Comparison of ENCODE assay signal across 29 cellular contexts in genomic region chrX:47584714-47585113, GRCh38. TPM values are rescaled to one million over a fixed set of nuclear protein-coding genes. Genes with fewer than 3 reads are reported as not detected.
DNase-seq lines count a peak whose midpoint lies in the region; TF ChIP-seq lines count a peak whose summit lies in the region.
"Had no signal": no experiment of that assay in that cellular context is flagged by ENCODE, and none has a peak within 500 bp of the region (broad histone marks: within the 10 kb centered on the region; RNA-seq: fewer than 3 reads in every experiment).

No MANE protein-coding gene starts in this region.

- H3K27me3 Mint-ChIP-seq in type B pancreatic cell: no peaks in the 10 kb centered on the region
- H3K27me3 Mint-ChIP-seq: activated CD4-positive, alpha-beta memory T cell treated with anti-CD3 and anti-CD28 coated beads for 36 hours; brain had no signal

- H3K9me3 ChIP-seq in AG04450 (ENCODE audit: control insufficient read depth, insufficient read depth, low read length) (no peaks in the 10 kb centered on the region), Loucy (ENCODE audit: insufficient read depth, low read depth, low read length) (no peaks in the 10 kb centered on the region), breast epithelium (no peaks in the 10 kb centered on the region)
- H3K9me3 ChIP-seq: colonic mucosa, HAP-1, heart right ventricle, thoracic aorta had no signal

- H4K20me1 ChIP-seq in Loucy (ENCODE audit: insufficient read depth, low read length, poor library complexity, severe bottlenecking): peaks cover 4% of the 10 kb centered on the region

- POLR2A ChIA-PET in AG04450 (lab: Yijun Ruan, JAX): no interaction called here

- peaks cover 20% of the 10 kb centered on the region for H3K4me1 ChIP-seq in Loucy (ENCODE audit: insufficient read depth, low read length, poor library complexity, severe bottlenecking)
- H3K4me1 ChIP-seq in breast epithelium: no peaks in the 10 kb centered on the region
- H3K4me1 ChIP-seq: colonic mucosa had no signal

- H3K27ac Mint-ChIP-seq in type B pancreatic cell: no peak overlapping the region
- H3K27ac Mint-ChIP-seq: activated CD4-positive, alpha-beta memory T cell treated with anti-CD3 and anti-CD28 coated beads for 36 hours; stimulated activated naive B cell treated with anti-CD40 and anti-IgM and Interleukin-4, amounts not matched to agents 10 μg/mL and 1 μg/mL and 100 μg/mL, for 72 hours had no signal

- no peaks in the 10 kb centered on the region for H3K27me3 ChIP-seq in AG04450 (ENCODE audit: control insufficient read depth, insufficient read depth, low read length)
- H3K27me3 ChIP-seq in Loucy (ENCODE audit: insufficient read depth, low read length, poor library complexity, severe bottlenecking): no peaks in the 10 kb centered on the region
- H3K27me3 ChIP-seq in breast epithelium: peaks cover 0 to 21% of the 10 kb centered on the region in 2 donors
- H3K27me3 ChIP-seq: colonic mucosa, heart right ventricle had no signal

- DNase-seq in AG04450 (ENCODE audit: low read depth, low spot score) (no peak), breast epithelium (ENCODE audit: low spot score in 2 of 2) (no peak), fibroblast of villous mesenchyme (ENCODE audit: low read depth) (no peak), type B pancreatic cell (ENCODE audit: extremely low spot score, unreplicated experiment) (no peak), EL (no peak), SIG-M5 (lab: John Stamatoyannopoulos, UW) (no peak), posterior cingulate gyrus (no peak)
- DNase-seq: activated CD4-positive, alpha-beta memory T cell treated with anti-CD3 and anti-CD28 coated beads for 36 hours; activated CD4-positive, CD25-positive, alpha-beta regulatory T cell; activated CD8-positive, alpha-beta memory T cell treated with anti-CD3 and anti-CD28 coated beads, Interleukin-2, amount 50 U/mL, for 48 hours; C1 segment of cervical spinal cord; foreskin fibroblast; heart right ventricle; Kasumi-1; naive B cell; NCI-H1092 treated with DMSO at 0.1 percent for 48 hours; NCI-H187 treated with DMSO at 0.1 percent for 48 hours; NCI-H345; NCI-H774; occipital lobe; retina; stimulated activated CD4-positive, alpha-beta T cell treated with anti-CD3 and anti-CD28 coated beads, Interleukin-4, amount 100 ng/mL, for 1 hour; stimulated activated naive B cell treated with anti-CD40 and anti-IgM and Interleukin-4, amounts not matched to agents 10 μg/mL and 1 μg/mL and 100 μg/mL, for 72 hours had no signal

- peak overlapping the region; percentile 79 for H3K4me3 ChIP-seq in AG04450 (ENCODE audit: low read depth, low read length)
- H3K4me3 ChIP-seq in Loucy (ENCODE audit: low read length, poor library complexity, severe bottlenecking): no peak overlapping the region
- H3K4me3 ChIP-seq in breast epithelium: peak overlapping the region in 1 of 3 donors; percentile 25
- H3K4me3 ChIP-seq in fibroblast of villous mesenchyme (ENCODE audit: low read depth, low read length): peak overlapping the region; percentile 76
- H3K4me3 ChIP-seq: colonic mucosa, HAP-1 had no signal

- TF ChIP-seq POLR2A in breast epithelium (IDR thresholded peaks at IDR 0.05): no peak

- H3K9me3 Mint-ChIP-seq in type B pancreatic cell: no peaks in the 10 kb centered on the region
- H3K9me3 Mint-ChIP-seq: activated CD4-positive, alpha-beta memory T cell treated with anti-CD3 and anti-CD28 coated beads for 36 hours; stimulated activated naive B cell treated with anti-CD40 and anti-IgM and Interleukin-4, amounts not matched to agents 10 μg/mL and 1 μg/mL and 100 μg/mL, for 72 hours had no signal

- TF ChIP-seq CTCF in AG04450 (IDR thresholded peaks at IDR 0.05; ENCODE audit: low read depth, low read length) (no peak), Loucy (conservative IDR thresholded peaks at IDR 0.05; ENCODE audit: low read length) (no peak), breast epithelium (IDR thresholded peaks at IDR 0.05) (no peak), fibroblast of villous mesenchyme (IDR thresholded peaks at IDR 0.05; ENCODE audit: insufficient read depth, low read depth, low read length) (no peak), type B pancreatic cell (conservative IDR thresholded peaks at IDR 0.05) (no peak)

- no peaks in the 10 kb centered on the region for H3F3A ChIP-seq in Loucy (ENCODE audit: low read depth)

- H3K36me3 ChIP-seq in Loucy (ENCODE audit: insufficient read depth, low read length): no peaks in the 10 kb centered on the region
- H3K36me3 ChIP-seq in breast epithelium: no peaks in the 10 kb centered on the region
- H3K36me3 ChIP-seq: colonic mucosa had no signal

- no peak overlapping the region for H3K4me3 Mint-ChIP-seq in type B pancreatic cell
- H3K4me3 Mint-ChIP-seq: activated CD4-positive, alpha-beta memory T cell treated with anti-CD3 and anti-CD28 coated beads for 36 hours; naive B cell; stimulated activated naive B cell treated with anti-CD40 and anti-IgM and Interleukin-4, amounts not matched to agents 10 μg/mL and 1 μg/mL and 100 μg/mL, for 72 hours had no signal

- no peak overlapping the region for H3K27ac ChIP-seq in AG04450 (ENCODE audit: low read depth, low read length)
- peak overlapping the region; percentile 6 to 97 for H3K27ac ChIP-seq in breast epithelium
- H3K27ac ChIP-seq: colonic mucosa had no signal

- CTCF ChIA-PET in AG04450 (lab: Charles Lee): no interaction called here

- intact Hi-C loops in breast epithelium (cut with DNase I; ENCODE audit: low total_unique reads): loop anchor here (5.0 kb wide), 1 partner anchor 57 kb away; no protein-coding TSS in a partner anchor
- intact Hi-C loops in posterior cingulate gyrus (cut with DNase I): no loop called here

- peak overlapping the region; percentile 90 for H3K4me2 ChIP-seq in Loucy (ENCODE audit: low read depth, low read length, poor library complexity, severe bottlenecking)

- no peaks in the 10 kb centered on the region for H3K9me2 ChIP-seq in Loucy (replicated peaks; ENCODE audit: low read depth, low read length)

- H3K36me3 Mint-ChIP-seq in type B pancreatic cell: peaks cover 5% of the 10 kb centered on the region
- H3K36me3 Mint-ChIP-seq: brain, naive B cell had no signal

- H3K79me2 ChIP-seq in Loucy (ENCODE audit: insufficient read depth, low read length): peaks cover 23% of the 10 kb centered on the region

- no peak overlapping the region for H2AFZ ChIP-seq in Loucy (ENCODE audit: low read length)

- H3K9ac ChIP-seq in Loucy (ENCODE audit: low read depth, low read length, poor library complexity, severe bottlenecking): no peak overlapping the region

- H3K4me1 Mint-ChIP-seq in type B pancreatic cell (ENCODE audit: unreplicated experiment): peaks cover 5% of the 10 kb centered on the region
- H3K4me1 Mint-ChIP-seq: brain had no signal

RNA-seq across cellular contexts. Expression of gene TIMP1, which starts 2.5 kb away (rescaled TPM):
- polyA plus RNA-seq in AG04450 (2011; rRNA removed): 1,256 and 2,140 TPM in 2 replicates
- 1,655 and 2,290 TPM in 2 replicates for polyA minus RNA-seq in AG04450 (2011; rRNA and poly(A)+ RNA removed)
- total RNA-seq in breast epithelium: 100 to 1,000 TPM in 2 of 3 donors, 10 to 100 TPM in 1; 85.9 to 225 (median 180) TPM
- 331 and 493 TPM in 2 replicates for total RNA-seq in fibroblast of villous mesenchyme
- 31.8 and 95.4 TPM in 2 replicates for total RNA-seq in type B pancreatic cell (ENCODE audit: low replicate concordance)

RNA-seq across cellular contexts. Expression of gene ARAF, which starts 23.7 kb away (rescaled TPM):
- polyA plus RNA-seq in AG04450 (2011; rRNA removed): 27.3 and 37.8 TPM in 2 replicates
- 53.9 and 70.2 TPM in 2 replicates for polyA minus RNA-seq in AG04450 (2011; rRNA and poly(A)+ RNA removed)
- total RNA-seq in breast epithelium (10 to 100 TPM; 27.9 to 37.6 (median 30.6) TPM), fibroblast of villous mesenchyme (17.4 and 23.3 TPM in 2 replicates), type B pancreatic cell (ENCODE audit: low replicate concordance) (56.2 and 60.7 TPM in 2 replicates)

RNA-seq across cellular contexts. Expression of gene SYN1, which starts 34.9 kb away (rescaled TPM):
- 0.24 and 0.37 TPM in 2 replicates for polyA plus RNA-seq in AG04450 (2011; rRNA removed)
- 0.51 and 1.2 TPM in 2 replicates for polyA minus RNA-seq in AG04450 (2011; rRNA and poly(A)+ RNA removed)
- total RNA-seq in breast epithelium (not detected), fibroblast of villous mesenchyme (0.32 TPM in 1 of 2 replicates, not detected in the other), type B pancreatic cell (ENCODE audit: low replicate concordance) (3.7 and 4.2 TPM in 2 replicates)
- total RNA-seq: mesenteric fat pad had no signal

RNA-seq across cellular contexts. Expression of gene CFP, which starts 45.0 kb away (rescaled TPM):
- polyA plus RNA-seq in AG04450 (2011; rRNA removed): 0.02 and 0.05 TPM in 2 replicates
- 0.56 and 0.60 TPM in 2 replicates for polyA minus RNA-seq in AG04450 (2011; rRNA and poly(A)+ RNA removed)
- 10 to 100 TPM in 1 of 3 donors, 1 to 10 TPM in 2; 2.6 to 17.4 (median 3.3) TPM for total RNA-seq in breast epithelium
- total RNA-seq in fibroblast of villous mesenchyme: under 0.01 and 0.32 TPM in 2 replicates
- total RNA-seq in type B pancreatic cell (ENCODE audit: low replicate concordance): 0.50 and 0.51 TPM in 2 replicates
